Comparison of ENCODE assay signal across 11 cellular contexts in genomic region chr6:25089442-25089841, GRCh38.
A peak's percentile ranks its signal among the peaks of the same experiment; 100 is the strongest.
DNase-seq lines count a peak whose midpoint lies in the region; ATAC-seq, FAIRE-seq and TF ChIP-seq lines count a peak whose summit lies in the region.
"Had no signal": no experiment of that assay in that cellular context is flagged by ENCODE, and none has a peak within 500 bp of the region (broad histone marks: within the 10 kb centered on the region; RNA-seq: fewer than 3 reads in every experiment).

No MANE protein-coding gene starts in this region.

- peak overlapping the region; percentile 58 for H3K27ac Mint-ChIP-seq in activated T-cell treated with anti-CD3 and anti-CD28 coated beads, Interleukin-2, amount 50 U/mL, for 72 hours
- no peak overlapping the region for H3K27ac Mint-ChIP-seq in endodermal cell
- H3K27ac Mint-ChIP-seq: mesothelial cell of epicardium had no signal

- H2AFZ ChIP-seq in K562 (ENCODE audit: low read depth, low read length), result no peak overlapping the region

- H3K27me3 ChIP-seq in K562 (ENCODE audit: control insufficient read depth in 2 of 2, insufficient read depth in 2 of 2, low read length in 2 of 2) (peaks cover 4 to 12% of the 10 kb centered on the region in 2 experiments; a peak in 3 of 5 replicates), endodermal cell (ENCODE audit: control insufficient read depth, insufficient read depth, low read length, poor library complexity, severe bottlenecking) (no peaks in the 10 kb centered on the region)

- peaks cover 7 to 30% of the 10 kb centered on the region in 2 donors for H3K36me3 Mint-ChIP-seq in activated T-cell treated with anti-CD3 and anti-CD28 coated beads, Interleukin-2, amount 50 U/mL, for 72 hours (ENCODE audit: insufficient read depth in 2 of 2)
- no peaks in the 10 kb centered on the region for H3K36me3 Mint-ChIP-seq in endodermal cell (ENCODE audit: low read depth)
- H3K36me3 Mint-ChIP-seq: mesothelial cell of epicardium had no signal

- H3K36me3 ChIP-seq in K562 (ENCODE audit: control insufficient read depth, insufficient read depth, low read length) (no peaks in the 10 kb centered on the region), endodermal cell (ENCODE audit: control insufficient read depth, insufficient read depth, low read length) (no peaks in the 10 kb centered on the region)

- H3K4me3 ChIP-seq in NB4 (ENCODE audit: low read depth, low read length) (no peak overlapping the region), K562 (no peak overlapping the region), endodermal cell (ENCODE audit: low read length) (no peak overlapping the region)

- CTCF ChIA-PET in K562 (lab: Yijun Ruan, JAX; ENCODE audit: low intra/inter-chr PET ratio), result no interaction called here

- POLR2A ChIA-PET in K562 (lab: Yijun Ruan, JAX), result no interaction called here

- no peak for DNase-seq in activated T-cell treated with anti-CD3 and anti-CD28 coated beads, Interleukin-2, amount 50 U/mL, for 72 hours
- DNase-seq in activated T-cell treated with anti-CD3 and anti-CD28 coated beads, Interleukin-2, amount 50 U/mL, for 48 hours, result no peak
- DNase-seq in NB4 (ENCODE audit: low read depth), result peak; percentile 31
- DNase-seq in K562 (ENCODE audit: extremely low read depth in 1 of 4, low spot score in 3 of 4), result no peak
- DNase-seq in non-pigmented ciliary epithelial cell (ENCODE audit: low read depth), result peak; percentile 17
- DNase-seq in stimulated activated naive CD4-positive, alpha-beta T cell (lab: John Stamatoyannopoulos, UW), result no peak
- DNase-seq in endodermal cell, result no peak
- DNase-seq: DND-41; NK-92 treated with Interleukin-12 subunit alpha and Interleukin-12 subunit beta, amount 100 ng/mL, for 24 hours had no signal

- TF ChIP-seq RAD21 in K562 (CRISPR knock-in tag; conservative IDR thresholded peaks at IDR 0.05 in 1 of 2, IDR thresholded peaks at IDR 0.05 in 1 of 2), result no peak

- no peak for TF ChIP-seq POLR2A in NB4 (IDR thresholded peaks at IDR 0.05; ENCODE audit: extremely low read depth, insufficient read length)
- TF ChIP-seq POLR2A in K562 (conservative IDR thresholded peaks at IDR 0.05), result no peak

- WGBS in K562 (ENCODE audit: insufficient coverage, low coverage, missing lambda C conversion rate), result 0% methylated on average over 2 of the region's 2 CpGs
- WGBS in endodermal cell (ENCODE audit: insufficient coverage in 1 of 2, insufficient read length in 1 of 2), 2 experiments, result 70 to 96% methylated on average over 1 to 2 of the region's 2 CpGs

- H3K4me1 ChIP-seq in K562 (replicated peaks in 1 of 2; ENCODE audit: control insufficient read depth in 2 of 2, insufficient read depth in 2 of 2, low read length in 2 of 2) (no peaks in the 10 kb centered on the region), endodermal cell (ENCODE audit: control insufficient read depth, insufficient read depth, low read length) (no peaks in the 10 kb centered on the region)

- intact Hi-C loops in K562 (cut with micrococcal nuclease), result loop anchor here (10.0 kb wide), 1 partner anchor 515 kb away; no protein-coding TSS in a partner anchor

- H3K27ac ChIP-seq in K562 (ENCODE audit: extremely low read depth, low read depth, low read length), result no peak overlapping the region
- H3K27ac ChIP-seq in endodermal cell (ENCODE audit: low read depth, low read length), result no peak overlapping the region

- in situ Hi-C loops in K562 (cut with MboI), result no loop called here

- H3K9ac ChIP-seq in K562 (ENCODE audit: insufficient read depth in 1 of 2, low read depth in 2 of 2, low read length in 2 of 2) (no peak overlapping the region), endodermal cell (ENCODE audit: extremely low read depth, low read length, poor library complexity, severe bottlenecking) (no peak overlapping the region)

- no peak for FAIRE-seq in K562 (lab: Jason Lieb, UNC)

- H3K9me1 ChIP-seq in K562 (ENCODE audit: control insufficient read depth, insufficient read depth, low read length), result no peaks in the 10 kb centered on the region

- H3K9me3 ChIP-seq in K562 (replicated peaks; ENCODE audit: control insufficient read depth, insufficient read depth, low read depth, low read length), result no peaks in the 10 kb centered on the region
- H3K9me3 ChIP-seq in endodermal cell (ENCODE audit: control insufficient read depth, low read length), result no peaks in the 10 kb centered on the region

- TF ChIP-seq CTCF in NB4 (IDR thresholded peaks at IDR 0.05; ENCODE audit: low read depth, low read length) (no peak), K562 (IDR thresholded peaks at IDR 0.05 in 2 of 3, conservative IDR thresholded peaks at IDR 0.05 in 1 of 3; ENCODE audit: insufficient read depth in 2 of 3, low read depth in 1 of 3, low read length in 3 of 3) (no peak), endodermal cell (conservative IDR thresholded peaks at IDR 0.05) (no peak)

- H3K4me3 Mint-ChIP-seq in activated T-cell treated with anti-CD3 and anti-CD28 coated beads, Interleukin-2, amount 50 U/mL, for 72 hours, result no peak overlapping the region
- no peak overlapping the region for H3K4me3 Mint-ChIP-seq in endodermal cell
- H3K4me3 Mint-ChIP-seq: mesothelial cell of epicardium had no signal

- no peak overlapping the region for H3K4me2 ChIP-seq in K562 (ENCODE audit: insufficient read depth, low read length)

- H3K9me3 Mint-ChIP-seq in activated T-cell treated with anti-CD3 and anti-CD28 coated beads, Interleukin-2, amount 50 U/mL, for 72 hours, result no peaks in the 10 kb centered on the region
- H3K9me3 Mint-ChIP-seq in endodermal cell, result no peaks in the 10 kb centered on the region
- H3K9me3 Mint-ChIP-seq: mesothelial cell of epicardium had no signal

- ATAC-seq in activated T-cell treated with anti-CD3 and anti-CD28 coated beads, Interleukin-2, amount 50 U/mL, for 72 hours (replicated peaks in 1 of 2), result no peak
- no peak for ATAC-seq in K562
- ATAC-seq in HG02588 (IDR thresholded peaks at IDR 0.05; ENCODE audit: unreplicated experiment), result no peak

- TF ChIP-seq EP300 in K562 (IDR thresholded peaks at IDR 0.05; ENCODE audit: low read length), result no peak

- no peaks in the 10 kb centered on the region for H4K20me1 ChIP-seq in K562 (replicated peaks; ENCODE audit: control insufficient read depth, insufficient read depth, low read length)

- peaks cover 9% of the 10 kb centered on the region for H3K4me1 Mint-ChIP-seq in activated T-cell treated with anti-CD3 and anti-CD28 coated beads, Interleukin-2, amount 50 U/mL, for 72 hours (ENCODE audit: low read depth)
- H3K4me1 Mint-ChIP-seq in endodermal cell, result no peaks in the 10 kb centered on the region
- H3K4me1 Mint-ChIP-seq: mesothelial cell of epicardium had no signal

- no TSS peak for BruUV-seq in K562 (replicated peaks; lab: Mats Ljungman, UMichigan)

- no peaks in the 10 kb centered on the region for H3K27me3 Mint-ChIP-seq in activated T-cell treated with anti-CD3 and anti-CD28 coated beads, Interleukin-2, amount 50 U/mL, for 72 hours (ENCODE audit: low read depth)
- no peaks in the 10 kb centered on the region for H3K27me3 Mint-ChIP-seq in endodermal cell (ENCODE audit: insufficient read depth)

- no peaks in the 10 kb centered on the region for H3K79me2 ChIP-seq in K562 (ENCODE audit: control insufficient read depth, insufficient read depth, low read length)

TF ChIP-seq in K562, 482 proteins besides CTCF, POLR2A, EP300 and RAD21:
- TF ChIP-seq ZZZ3 (IDR thresholded peaks at IDR 0.05) (no peak), ZNF436 (CRISPR knock-in tag; IDR thresholded peaks at IDR 0.05) (no peak), CREB3L1 (IDR thresholded peaks at IDR 0.05; ENCODE audit: borderline replicate concordance, low read depth) (no peak), MAFG (tag; conservative IDR thresholded peaks at IDR 0.05) (peak; percentile 53; the same call in 1 of the 2 replicates), ETV1 (tag; conservative IDR thresholded peaks at IDR 0.05; ENCODE audit: low read depth) (peak; percentile 74), NFE2 (IDR thresholded peaks at IDR 0.05; ENCODE audit: low read depth) (peak; percentile 26; the same call in 1 of the 2 replicates), MAFF (IDR thresholded peaks at IDR 0.05; ENCODE audit: low read length) (no peak), HNRNPH1 (optimal IDR thresholded peaks at IDR 0.05; ENCODE audit: low read depth, low read length) (no peak), MCM7 (IDR thresholded peaks at IDR 0.05) (no peak), SNIP1 (IDR thresholded peaks at IDR 0.05; ENCODE audit: low read depth) (no peak), TCFL5 (CRISPR knock-in tag; conservative IDR thresholded peaks at IDR 0.05) (no peak), GATAD2A (IDR thresholded peaks at IDR 0.05) (no peak), C11orf30 (IDR thresholded peaks at IDR 0.05; ENCODE audit: low read depth) (0 out of 2 replicates have a peak, but pooled peaks have one; percentile 8), ZBTB8A (IDR thresholded peaks at IDR 0.05; ENCODE audit: partially characterized antibody) (no peak)

Comparison
In these comparisons a context has a peak if more than half of its experiments do, and no peak if none do; other contexts are left out.
1. DNase-seq: peak in NB4 (single experiment) and non-pigmented ciliary epithelial cell (single experiment); none in activated T-cell treated with anti-CD3 and anti-CD28 coated beads, Interleukin-2, amount 50 U/mL, for 72 hours (0 of 2), activated T-cell treated with anti-CD3 and anti-CD28 coated beads, Interleukin-2, amount 50 U/mL, for 48 hours (0 of 2), K562 (0 of 4), stimulated activated naive CD4-positive, alpha-beta T cell (0 of 6) and endodermal cell (single experiment).